Comparison of ENCODE assay signal across 1 cellular context in genomic region chr13:51794959-51795358, GRCh38.
TF ChIP-seq lines count a peak whose summit lies in the region.

No MANE protein-coding gene starts in this region.

TF ChIP-seq in IMR-90, 13 proteins besides CTCF, POLR2A, EP300 and RAD21 (continued from another document):
- TF ChIP-seq NFE2L2 (IDR thresholded peaks at IDR 0.05; ENCODE audit: low read depth, low read length) (no peak), MAZ (IDR thresholded peaks at IDR 0.05; ENCODE audit: borderline replicate concordance, low read depth, low read length) (no peak), ELK1 (IDR thresholded peaks at IDR 0.05; ENCODE audit: borderline replicate concordance, low read depth, low read length) (no peak)
